9 cellular contexts compared by ENCODE assay signal in genomic region chr19:21603431-21604153, GRCh38.
A peak's percentile ranks its signal among the peaks of the same experiment; 100 is the strongest.
DNase-seq lines count a peak whose midpoint lies in the region; ATAC-seq, FAIRE-seq and TF ChIP-seq lines count a peak whose summit lies in the region.
"Had no signal": no experiment of that assay in that cellular context is flagged by ENCODE, and none has a peak within 500 bp of the region (broad histone marks: within the 10 kb centered on the region; RNA-seq: fewer than 3 reads in every experiment).

No MANE protein-coding gene starts in this region.

- H3K36me3 Mint-ChIP-seq in activated T-cell treated with anti-CD3 and anti-CD28 coated beads, Interleukin-2, amount 50 U/mL, for 4 hours (ENCODE audit: insufficient read depth), result no peaks in the 10 kb centered on the region

- H3K27me3 Mint-ChIP-seq in activated T-cell treated with anti-CD3 and anti-CD28 coated beads, Interleukin-2, amount 50 U/mL, for 4 hours (ENCODE audit: low read depth), result no peaks in the 10 kb centered on the region

- no peaks in the 10 kb centered on the region for H3K27me3 ChIP-seq in K562 (ENCODE audit: control insufficient read depth in 2 of 2, insufficient read depth in 2 of 2, low read length in 2 of 2)
- H3K27me3 ChIP-seq in mesenchymal stem cell (ENCODE audit: control insufficient read depth in 1 of 2, insufficient read depth in 1 of 2, low read length in 2 of 2), result no peaks in the 10 kb centered on the region
- no peaks in the 10 kb centered on the region for H3K27me3 ChIP-seq in tibial nerve

- ATAC-seq in activated T-cell treated with anti-CD3 and anti-CD28 coated beads, Interleukin-2, amount 50 U/mL, for 4 hours, result peak in 1 of 2 donors; percentile 34
- peak; percentile 66 for ATAC-seq in K562
- ATAC-seq in GM21526 (IDR thresholded peaks at IDR 0.05; ENCODE audit: low FRiP score, unreplicated experiment), result no peak

- H3K9me1 ChIP-seq in K562 (ENCODE audit: control insufficient read depth, insufficient read depth, low read length), result no peaks in the 10 kb centered on the region

- no peaks in the 10 kb centered on the region for H3K79me2 ChIP-seq in K562 (ENCODE audit: control insufficient read depth, insufficient read depth, low read length)

- CTCF ChIA-PET in K562 (lab: Yijun Ruan, JAX; ENCODE audit: low intra/inter-chr PET ratio), result no interaction called here
- CTCF ChIA-PET in HEK293T (lab: Yijun Ruan, JAX), result interaction anchor here (0.6 kb wide), 1 partner anchor 1693 kb away, joined by 3 read pairs; no protein-coding TSS in a partner anchor

- no peak for TF ChIP-seq EP300 in K562 (IDR thresholded peaks at IDR 0.05; ENCODE audit: low read length)
- TF ChIP-seq EP300 in tibial nerve (IDR thresholded peaks at IDR 0.05), result no peak

- H3K4me3 ChIP-seq in K562 (no peak overlapping the region), mesenchymal stem cell (ENCODE audit: insufficient read depth in 1 of 2, low read depth in 1 of 2, low read length in 2 of 2) (peak overlapping the region in 1 of 2 experiments; percentile 77), tibial nerve (peak overlapping the region; percentile 28 to 57 (median 50))

- intact Hi-C loops in K562 (cut with micrococcal nuclease), result loop anchor here (2.0 to 5.0 kb wide), 3 partner anchors 94 to 141 kb away; partner anchors contain the start of gene ZNF429

- H2BK15ac ChIP-seq in mesenchymal stem cell (ENCODE audit: low read depth, poor library complexity, severe bottlenecking), result no peak overlapping the region

- H3K4me1 Mint-ChIP-seq in activated T-cell treated with anti-CD3 and anti-CD28 coated beads, Interleukin-2, amount 50 U/mL, for 4 hours (ENCODE audit: low read depth), result peaks cover 18% of the 10 kb centered on the region

- 6% methylated on average over 7 of the region's 7 CpGs for WGBS in K562 (ENCODE audit: insufficient coverage, low coverage, missing lambda C conversion rate)
- 63% methylated on average over 7 of the region's 7 CpGs for WGBS in mesenchymal stem cell
- 57 to 60% methylated on average over 6 to 7 of the region's 7 CpGs for WGBS in tibial nerve, 2 donors

- no peak overlapping the region for H2BK12ac ChIP-seq in mesenchymal stem cell (ENCODE audit: low read length in 2 of 2)

- no peaks in the 10 kb centered on the region; the same call in 2 of the 3 replicates for H3K36me3 ChIP-seq in K562 (ENCODE audit: control insufficient read depth, insufficient read depth, low read length)
- no peaks in the 10 kb centered on the region for H3K36me3 ChIP-seq in mesenchymal stem cell (ENCODE audit: control insufficient read depth in 1 of 2, insufficient read depth in 2 of 2, low read depth in 1 of 2, low read length in 2 of 2)
- H3K36me3 ChIP-seq in tibial nerve, result no peaks in the 10 kb centered on the region

- in situ Hi-C loops in K562 (cut with MboI), result no loop called here

- FAIRE-seq in K562 (lab: Jason Lieb, UNC), result no peak

- DNase-seq in activated T-cell treated with anti-CD3 and anti-CD28 coated beads, Interleukin-2, amount 50 U/mL, for 4 hours, result no peak
- DNase-seq in activated T-cell treated with anti-CD3 and anti-CD28 coated beads for 4 hours (no peak), K562 (ENCODE audit: extremely low read depth in 1 of 4, low spot score in 3 of 4) (peak in 1 of 4 experiments; percentile 54), mesenchymal stem cell (no peak), tibial nerve (ENCODE audit: low spot score in 2 of 2) (no peak), NCI-H748 (lab: John Stamatoyannopoulos, UW; ENCODE audit: unreplicated experiment) (no peak), HEK293T (ENCODE audit: extremely low spot score) (no peak)

- peak overlapping the region; percentile 72 to 85; a peak in 3 of 4 replicates for H3K9ac ChIP-seq in K562 (ENCODE audit: insufficient read depth in 1 of 2, low read depth in 2 of 2, low read length in 2 of 2)
- peak overlapping the region; percentile 88 for H3K9ac ChIP-seq in mesenchymal stem cell (ENCODE audit: low read length)

- no peak overlapping the region for H4K8ac ChIP-seq in mesenchymal stem cell (ENCODE audit: low read length)

- H4K91ac ChIP-seq in mesenchymal stem cell (ENCODE audit: low read length), result no peak overlapping the region

- no peaks in the 10 kb centered on the region for H3K79me1 ChIP-seq in mesenchymal stem cell (replicated peaks; ENCODE audit: low read length, poor library complexity, severe bottlenecking)

- H2AK5ac ChIP-seq in mesenchymal stem cell (ENCODE audit: low read length, severe bottlenecking), result no peak overlapping the region

- H3K4me3 Mint-ChIP-seq in activated T-cell treated with anti-CD3 and anti-CD28 coated beads, Interleukin-2, amount 50 U/mL, for 4 hours, result peak overlapping the region; percentile 83

- H2BK5ac ChIP-seq in mesenchymal stem cell (ENCODE audit: low read depth, low read length, poor library complexity, severe bottlenecking), result no peak overlapping the region

- H2AFZ ChIP-seq in K562 (ENCODE audit: low read depth, low read length) (peak overlapping the region; percentile 2), mesenchymal stem cell (ENCODE audit: low read depth, low read length) (no peak overlapping the region)

- TF ChIP-seq POLR2A in K562 (conservative IDR thresholded peaks at IDR 0.05) (no peak), tibial nerve (IDR thresholded peaks at IDR 0.05) (no peak)

- H4K20me1 ChIP-seq in K562 (replicated peaks; ENCODE audit: control insufficient read depth, insufficient read depth, low read length), result no peaks in the 10 kb centered on the region

- TF ChIP-seq CTCF in K562 (IDR thresholded peaks at IDR 0.05 in 2 of 3, conservative IDR thresholded peaks at IDR 0.05 in 1 of 3; ENCODE audit: insufficient read depth in 2 of 3, low read depth in 1 of 3, low read length in 3 of 3) (no peak), tibial nerve (IDR thresholded peaks at IDR 0.05) (no peak)

- no peak overlapping the region for H3K18ac ChIP-seq in mesenchymal stem cell (ENCODE audit: low read depth in 1 of 2, low read length in 2 of 2)

- H3K4ac ChIP-seq in mesenchymal stem cell (ENCODE audit: low read depth in 1 of 2, low read length in 2 of 2), result no peak overlapping the region

- H3K14ac ChIP-seq in mesenchymal stem cell (ENCODE audit: low read length in 2 of 2), result no peak overlapping the region

- H3K4me2 ChIP-seq in K562 (ENCODE audit: insufficient read depth, low read length) (peak overlapping the region; percentile 73), mesenchymal stem cell (ENCODE audit: low read length, poor library complexity, severe bottlenecking) (no peak overlapping the region)

- H2BK120ac ChIP-seq in mesenchymal stem cell (ENCODE audit: low read depth, low read length), result no peak overlapping the region

- no TSS peak for BruUV-seq in K562 (replicated peaks; lab: Mats Ljungman, UMichigan)

- TF ChIP-seq RAD21 in K562 (CRISPR knock-in tag; conservative IDR thresholded peaks at IDR 0.05 in 1 of 2, IDR thresholded peaks at IDR 0.05 in 1 of 2), result no peak

- no peak overlapping the region for H3K23ac ChIP-seq in mesenchymal stem cell (ENCODE audit: low read length in 2 of 2)

- H3K9me3 Mint-ChIP-seq in activated T-cell treated with anti-CD3 and anti-CD28 coated beads, Interleukin-2, amount 50 U/mL, for 4 hours, result no peaks in the 10 kb centered on the region

- no peaks in the 10 kb centered on the region for H3K9me3 ChIP-seq in K562 (replicated peaks; ENCODE audit: control insufficient read depth, insufficient read depth, low read depth, low read length)
- H3K9me3 ChIP-seq in mesenchymal stem cell (ENCODE audit: control insufficient read depth, low read length), result peaks cover 5% of the 10 kb centered on the region
- no peaks in the 10 kb centered on the region for H3K9me3 ChIP-seq in tibial nerve

- H3K27ac ChIP-seq in K562 (ENCODE audit: extremely low read depth, low read depth, low read length) (peak overlapping the region; percentile 96), mesenchymal stem cell (ENCODE audit: low read length, poor library complexity, severe bottlenecking) (no peak overlapping the region), tibial nerve (peak overlapping the region in 1 of 4 donors; percentile 55)
- H3K27ac ChIP-seq: SK-N-MC had no signal

- H3K4me1 ChIP-seq in K562 (replicated peaks in 1 of 2; ENCODE audit: control insufficient read depth in 2 of 2, insufficient read depth in 2 of 2, low read length in 2 of 2) (peaks cover 31 to 66% of the 10 kb centered on the region in 2 experiments), mesenchymal stem cell (ENCODE audit: control insufficient read depth, insufficient read depth, low read depth, low read length) (peaks cover 6% of the 10 kb centered on the region), tibial nerve (peaks cover 0 to 18% (median 4%) of the 10 kb centered on the region in 4 donors)

- POLR2A ChIA-PET in K562 (lab: Yijun Ruan, JAX) (interaction anchor here (0.6 to 1.7 kb wide), 6 partner anchors 9 to 175 kb away, joined by 3 to 10 read pairs (median 5); partner anchors contain the start of gene ZNF429), HEK293T (lab: Yijun Ruan, JAX) (interaction anchor here (1.3 kb wide), 1 partner anchor 164 kb away, joined by 3 read pairs; the partner anchor contains the start of gene ZNF100)

TF ChIP-seq in K562, 482 proteins besides CTCF, POLR2A, EP300 and RAD21 (continues in another document):
- no peak for TF ChIP-seq CTBP1 (IDR thresholded peaks at IDR 0.05; ENCODE audit: borderline replicate concordance)
- peak; percentile 88; the same call in 1 of the 2 replicates for TF ChIP-seq ZNF583 (CRISPR knock-in tag; IDR thresholded peaks at IDR 0.05)
- TF ChIP-seq ZNF644 (tag; IDR thresholded peaks at IDR 0.05; ENCODE audit: low read depth), result peak; percentile 50
- TF ChIP-seq NR4A1 (CRISPR knock-in tag; IDR thresholded peaks at IDR 0.05), result no peak
- TF ChIP-seq NR4A1 (tag; IDR thresholded peaks at IDR 0.05), result peak; percentile 73
- peak; percentile 67; the same call in 1 of the 2 replicates for TF ChIP-seq HDGF (IDR thresholded peaks at IDR 0.05)
- 0 out of 2 replicates have a peak, but pooled peaks have one; percentile 31 for TF ChIP-seq SMAD4 (CRISPR knock-in tag; conservative IDR thresholded peaks at IDR 0.05)
- no peak for TF ChIP-seq SREBF2 (CRISPR knock-in tag; IDR thresholded peaks at IDR 0.05)
- 0 out of 2 replicates have a peak, but pooled peaks have one; percentile 45 for TF ChIP-seq ZNF586 (CRISPR knock-in tag; conservative IDR thresholded peaks at IDR 0.05)

TF ChIP-seq in HEK293T, 16 proteins besides CTCF, POLR2A, EP300 and RAD21 (continues in another document):
- TF ChIP-seq ZNF384 (IDR thresholded peaks at IDR 0.05) (no peak), PKNOX1 (IDR thresholded peaks at IDR 0.05) (no peak), SUZ12 (IDR thresholded peaks at IDR 0.05) (no peak), SP1 (IDR thresholded peaks at IDR 0.05) (no peak), NFRKB (IDR thresholded peaks at IDR 0.05) (no peak), FOXM1 (IDR thresholded peaks at IDR 0.05; ENCODE audit: borderline replicate concordance) (no peak), FOXK2 (IDR thresholded peaks at IDR 0.05) (no peak)
